ENCODE assay signal across 9 cellular contexts in genomic region chr6:27630727-27631613, GRCh38.
DNase-seq lines count a peak whose midpoint lies in the region; ATAC-seq lines count a peak whose summit lies in the region.
"Had no signal": no experiment of that assay in that cellular context is flagged by ENCODE, and none has a peak within 500 bp of the region (broad histone marks: within the 10 kb centered on the region; RNA-seq: fewer than 3 reads in every experiment).

No MANE protein-coding gene starts in this region.

- H3K36me3 Mint-ChIP-seq in activated naive CD8-positive, alpha-beta T cell treated with anti-CD3 and anti-CD28 coated beads, Interleukin-2, amount 50 U/mL, for 24 hours (ENCODE audit: low read depth), result peaks cover 3% of the 10 kb centered on the region

- H3K27ac Mint-ChIP-seq in activated naive CD8-positive, alpha-beta T cell treated with anti-CD3 and anti-CD28 coated beads, Interleukin-2, amount 50 U/mL, for 24 hours, result peak overlapping the region; percentile 90
- H3K27ac Mint-ChIP-seq: dendritic cell treated with granulocyte-macrophage colony-stimulating factor and Interleukin-4, amounts not matched to agents 40 ng/mL and 50 ng/mL, for 4 days had no signal

- DNase-seq in activated T-cell treated with anti-CD3 and anti-CD28 coated beads for 48 hours (ENCODE audit: low read depth) (peak; percentile 72), NCI-H345 treated with DMSO at 0.1 percent for 48 hours (lab: John Stamatoyannopoulos, UW; ENCODE audit: unreplicated experiment) (peak; percentile 32), iPS-NIHi11 (ENCODE audit: low spot score) (peak; percentile 74), AML-193 (lab: John Stamatoyannopoulos, UW) (no peak), MV-4-11 (lab: John Stamatoyannopoulos, UW) (no peak)
- DNase-seq in activated T-cell treated with anti-CD3 and anti-CD28 coated beads, Interleukin-2, amount 50 U/mL, for 1 hour, result no peak
- DNase-seq in activated naive CD8-positive, alpha-beta T cell treated with anti-CD3 and anti-CD28 coated beads, Interleukin-2, amount 50 U/mL, for 24 hours, result peak; percentile 79
- DNase-seq in stimulated activated CD4-positive, alpha-beta T cell treated with anti-CD3 and anti-CD28 coated beads, TNF-alpha, amount 100 ng/mL, for 48 hours (ENCODE audit: low read depth in 3 of 3), result peak; percentile 43 to 51 (median 44)

- H3K9me3 Mint-ChIP-seq in activated naive CD8-positive, alpha-beta T cell treated with anti-CD3 and anti-CD28 coated beads, Interleukin-2, amount 50 U/mL, for 24 hours, result peaks cover 6% of the 10 kb centered on the region

- peak overlapping the region; percentile 82 for H3K4me3 Mint-ChIP-seq in activated naive CD8-positive, alpha-beta T cell treated with anti-CD3 and anti-CD28 coated beads, Interleukin-2, amount 50 U/mL, for 24 hours
- H3K4me3 Mint-ChIP-seq: dendritic cell treated with granulocyte-macrophage colony-stimulating factor and Interleukin-4, amounts not matched to agents 40 ng/mL and 50 ng/mL, for 4 days had no signal

- H3K27me3 Mint-ChIP-seq in activated naive CD8-positive, alpha-beta T cell treated with anti-CD3 and anti-CD28 coated beads, Interleukin-2, amount 50 U/mL, for 24 hours, result peaks cover 75% of the 10 kb centered on the region

- peak; percentile 88 for ATAC-seq in activated naive CD8-positive, alpha-beta T cell treated with anti-CD3 and anti-CD28 coated beads, Interleukin-2, amount 50 U/mL, for 24 hours

- peaks cover 12% of the 10 kb centered on the region for H3K4me1 Mint-ChIP-seq in activated naive CD8-positive, alpha-beta T cell treated with anti-CD3 and anti-CD28 coated beads, Interleukin-2, amount 50 U/mL, for 24 hours

Comparison
In these comparisons a context has a peak if more than half of its experiments do, and no peak if none do; other contexts are left out.
1. DNase-seq: peak in activated T-cell treated with anti-CD3 and anti-CD28 coated beads for 48 hours (single experiment), NCI-H345 treated with DMSO at 0.1 percent for 48 hours (single experiment), activated naive CD8-positive, alpha-beta T cell treated with anti-CD3 and anti-CD28 coated beads, Interleukin-2, amount 50 U/mL, for 24 hours (single experiment), iPS-NIHi11 (single experiment) and stimulated activated CD4-positive, alpha-beta T cell treated with anti-CD3 and anti-CD28 coated beads, TNF-alpha, amount 100 ng/mL, for 48 hours (3 of 3); none in activated T-cell treated with anti-CD3 and anti-CD28 coated beads, Interleukin-2, amount 50 U/mL, for 1 hour (single experiment), AML-193 (0 of 2) and MV-4-11 (single experiment).